ENCODE assay signal across 36 cellular contexts in the genomic region with DNA sequence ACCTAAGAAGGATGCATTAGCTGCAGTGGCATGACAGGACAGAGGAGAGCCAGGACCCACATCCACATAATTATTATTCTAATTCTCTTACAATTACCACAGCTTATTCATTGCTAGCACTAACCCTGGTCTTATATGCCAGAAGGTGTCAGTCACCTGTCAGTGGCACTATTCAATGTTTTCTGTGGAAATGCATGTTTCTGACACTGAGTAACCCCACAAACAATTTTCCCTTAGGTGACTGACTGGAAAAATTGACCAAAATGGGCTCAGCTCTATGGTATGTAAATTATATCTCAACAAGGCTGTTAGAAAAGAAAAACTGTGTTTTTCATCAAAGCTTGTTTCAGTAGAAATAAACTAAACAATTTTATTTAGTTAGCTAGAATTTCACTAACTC.
"Had no signal": no experiment of that assay in that cellular context is flagged by ENCODE, and none has a peak within 500 bp of the region (broad histone marks: within the 10 kb centered on the region; RNA-seq: fewer than 3 reads in every experiment).

No MANE protein-coding gene starts in this region.

- H3K4me3 ChIP-seq: ascending aorta, body of pancreas, breast epithelium, Peyer's patch, SJSA1 had no signal

- H3K36me3 Mint-ChIP-seq: IgD-negative memory B cell had no signal

- H3K36me3 ChIP-seq: ascending aorta, breast epithelium, Peyer's patch, SJSA1 had no signal

- H3K27me3 ChIP-seq: ascending aorta, body of pancreas, breast epithelium, Peyer's patch, SJSA1 had no signal

- H3K9me3 ChIP-seq: body of pancreas had no signal

- H3K4me3 Mint-ChIP-seq: activated CD8-positive, alpha-beta T cell treated with anti-CD3 and anti-CD28 coated beads for 36 hours; activated naive CD8-positive, alpha-beta T cell; activated T-cell treated with anti-CD3 and anti-CD28 coated beads, Interleukin-2, amount 50 U/mL, for 4 hours; activated T-helper 1 cell treated with anti-CD3 and anti-CD28 coated beads, Interleukin-12 subunit alpha, Interleukin-12 subunit beta, Interleukin-2, Interleukin-4 antibody, amounts not matched to agents 30 ng/mL and 10 ng/mL and 1 ng/mL, durations not matched to agents 14 hours and 24 hours and 36 hours; IgD-negative memory B cell; T-cell had no signal

- H3K27ac ChIP-seq: ascending aorta, body of pancreas, breast epithelium, Peyer's patch, SJSA1, WERI-Rb-1 had no signal

- H3K9me3 Mint-ChIP-seq: activated T-cell treated with anti-CD3 and anti-CD28 coated beads, Interleukin-2, amount 50 U/mL, for 4 hours had no signal

- ATAC-seq: activated CD8-positive, alpha-beta T cell treated with anti-CD3 and anti-CD28 coated beads for 36 hours; activated T-cell treated with anti-CD3 and anti-CD28 coated beads, Interleukin-2, amount 50 U/mL, for 4 hours; body of pancreas; PC-3; T-cell had no signal

- DNase-seq: activated CD4-positive, alpha-beta T cell treated with anti-CD3 and anti-CD28 coated beads for 1 hour; activated CD4-positive, alpha-beta T cell treated with anti-CD3 and anti-CD28 coated beads for 48 hours; activated CD4-positive, alpha-beta T cell treated with anti-CD3 and anti-CD28 coated beads, Interleukin-2, amount 50 U/mL, for 4 hours; activated CD4-positive, CD25-positive, alpha-beta regulatory T cell; activated CD8-positive, alpha-beta T cell treated with anti-CD3 and anti-CD28 coated beads for 36 hours; activated effector memory CD4-positive, alpha-beta T cell treated with Interleukin-2 at 50 U/mL for 16 hours; activated T-cell treated with anti-CD3 and anti-CD28 coated beads, Interleukin-2, amount 50 U/mL, for 4 hours; amygdala; body of pancreas; Karpas-422; KBM-7; NCI-H1048; NCI-H1105 treated with DMSO at 0.1 percent for 48 hours; NCI-H1436; NCI-H1694; NCI-H1930; NCI-H2081 treated with DMSO at 0.1 percent for 48 hours; NCI-H226; NCI-H446 treated with DMSO at 0.1 percent for 48 hours; NCI-H524; NK-92 treated with Interleukin-12 subunit alpha and Interleukin-12 subunit beta, amount 100 ng/mL, for 24 hours; PC-3; Peyer's patch; RPMI8226; SHP77 treated with DMSO at 0.1 percent for 48 hours; SK-N-SH; T-cell; T-helper 2 cell; T1000; WERI-Rb-1 had no signal

- H3K4me2 ChIP-seq: SK-N-SH had no signal

- H3K4me1 ChIP-seq: ascending aorta, body of pancreas, breast epithelium, Peyer's patch had no signal

- H3K27ac Mint-ChIP-seq: activated CD8-positive, alpha-beta T cell treated with anti-CD3 and anti-CD28 coated beads for 36 hours; activated T-helper 1 cell treated with anti-CD3 and anti-CD28 coated beads, Interleukin-12 subunit alpha, Interleukin-12 subunit beta, Interleukin-2, Interleukin-4 antibody, amounts not matched to agents 30 ng/mL and 10 ng/mL and 1 ng/mL, durations not matched to agents 14 hours and 24 hours and 36 hours; IgD-negative memory B cell had no signal

- H3K9ac ChIP-seq: SK-N-SH had no signal

- H3K9me2 ChIP-seq: SK-N-SH had no signal

- H3K27me3 Mint-ChIP-seq: activated CD8-positive, alpha-beta T cell treated with anti-CD3 and anti-CD28 coated beads for 36 hours; activated naive CD8-positive, alpha-beta T cell; IgD-negative memory B cell; T-cell had no signal
